ENCODE assay signal across 22 cellular contexts in the genomic region with DNA sequence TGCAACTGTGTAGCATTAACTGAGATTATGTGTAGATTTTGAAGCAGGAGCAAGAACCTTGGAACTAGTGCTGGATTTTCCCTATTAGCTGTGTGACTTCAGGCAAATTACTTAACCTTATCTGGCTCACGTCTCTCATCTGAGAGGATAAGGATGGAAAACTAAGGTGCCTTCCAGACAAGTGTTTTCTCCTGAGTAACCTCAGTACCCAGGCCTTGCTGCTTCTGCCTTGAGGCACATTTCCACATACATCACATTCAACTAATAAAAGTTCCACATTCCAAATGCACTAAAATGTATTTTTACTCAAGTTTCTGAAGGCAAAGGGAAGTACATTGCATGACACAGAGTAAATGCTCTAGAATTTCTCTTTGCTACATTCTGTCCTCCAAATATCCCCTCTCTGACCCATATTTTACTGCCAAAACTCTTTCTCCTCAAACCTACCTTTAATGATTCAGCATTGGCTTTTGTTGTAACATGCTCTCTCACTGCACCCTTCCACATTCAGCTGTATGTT.
"Had no signal": no experiment of that assay in that cellular context is flagged by ENCODE, and none has a peak within 500 bp of the region (broad histone marks: within the 10 kb centered on the region; RNA-seq: fewer than 3 reads in every experiment).

No MANE protein-coding gene starts in this region.

- H3K4me1 Mint-ChIP-seq: activated naive CD8-positive, alpha-beta T cell treated with anti-CD3 and anti-CD28 coated beads, Interleukin-2, amount 10 ng/mL, durations not matched to agents 7 days and 5 days had no signal

- H3K27me3 ChIP-seq: body of pancreas, cardiac muscle cell, Peyer's patch, SJSA1 had no signal

- H3K4me1 ChIP-seq: body of pancreas, Peyer's patch, SJSA1 had no signal

- H3K27me3 Mint-ChIP-seq: activated naive CD8-positive, alpha-beta T cell treated with anti-CD3 and anti-CD28 coated beads, Interleukin-2, amount 10 ng/mL, durations not matched to agents 7 days and 5 days had no signal

- H3K4me3 Mint-ChIP-seq: activated CD8-positive, alpha-beta T cell treated with anti-CD3 and anti-CD28 coated beads, Interleukin-2, amount 10 ng/mL, durations not matched to agents 7 days and 5 days; activated naive CD8-positive, alpha-beta T cell treated with anti-CD3 and anti-CD28 coated beads, Interleukin-2, amount 10 ng/mL, durations not matched to agents 7 days and 5 days; T-helper 1 cell treated with Interleukin-12 subunit alpha and Interleukin-12 subunit beta and Interleukin-4 antibody, amounts not matched to agents 30 μg/mL and 1 μg/mL, for 36 hours had no signal

- H3K36me3 Mint-ChIP-seq: activated naive CD8-positive, alpha-beta T cell treated with anti-CD3 and anti-CD28 coated beads, Interleukin-2, amount 10 ng/mL, durations not matched to agents 7 days and 5 days had no signal

- H3K4me3 ChIP-seq: body of pancreas, cardiac muscle cell, Peyer's patch, SJSA1 had no signal

- H3K27ac Mint-ChIP-seq: activated CD8-positive, alpha-beta T cell treated with anti-CD3 and anti-CD28 coated beads, Interleukin-2, amount 10 ng/mL, durations not matched to agents 7 days and 5 days; activated naive CD8-positive, alpha-beta T cell treated with anti-CD3 and anti-CD28 coated beads, Interleukin-2, amount 10 ng/mL, durations not matched to agents 7 days and 5 days; T-helper 1 cell treated with Interleukin-12 subunit alpha and Interleukin-12 subunit beta and Interleukin-4 antibody, amounts not matched to agents 30 μg/mL and 1 μg/mL, for 36 hours had no signal

- H3K9me3 ChIP-seq: body of pancreas, Peyer's patch had no signal

- ATAC-seq: activated CD4-positive, CD25-positive, alpha-beta regulatory T cell treated with anti-CD3 and anti-CD28 coated beads, Interleukin-2, amount 50 U/mL, for 24 hours; activated CD8-positive, alpha-beta T cell treated with anti-CD3 and anti-CD28 coated beads, Interleukin-2, amount 10 ng/mL, durations not matched to agents 7 days and 5 days; body of pancreas; SK-N-SH treated with all-trans-retinoic acid at 6 μM for 48 hours had no signal

- H3K27ac ChIP-seq: body of pancreas, cardiac muscle cell, Peyer's patch, RWPE1, SJSA1 had no signal

- DNase-seq: activated CD4-positive, alpha-beta T cell treated with anti-CD3 and anti-CD28 coated beads for 4 hours; activated CD8-positive, alpha-beta memory T cell treated with anti-CD3 and anti-CD28 coated beads, Interleukin-2, amount 50 U/mL, for 48 hours; activated CD8-positive, alpha-beta T cell treated with anti-CD3 and anti-CD28 coated beads, Interleukin-2, amount 10 ng/mL, durations not matched to agents 7 days and 5 days; activated naive CD4-positive, alpha-beta T cell treated with anti-CD3 and anti-CD28 coated beads, Interleukin-2, amount 50 U/mL, for 16 hours; activated naive CD8-positive, alpha-beta T cell treated with anti-CD3 and anti-CD28 coated beads, Interleukin-2, amount 10 ng/mL, durations not matched to agents 7 days and 5 days; activated T-cell treated with anti-CD3 and anti-CD28 coated beads, Interleukin-2, amount 50 U/mL, for 1 hour; aorta; body of pancreas; NCI-H1105 treated with DMSO at 0.1 percent for 48 hours; NCI-H1436 treated with DMSO at 0.1 percent for 48 hours; NCI-H187; NCI-H2081; NCI-H446; NCI-H524; Peyer's patch; SHP77 had no signal

- H3K36me3 ChIP-seq: cardiac muscle cell, Peyer's patch, SJSA1 had no signal
